ENCODE assay signal across 8 cellular contexts in the genomic region with DNA sequence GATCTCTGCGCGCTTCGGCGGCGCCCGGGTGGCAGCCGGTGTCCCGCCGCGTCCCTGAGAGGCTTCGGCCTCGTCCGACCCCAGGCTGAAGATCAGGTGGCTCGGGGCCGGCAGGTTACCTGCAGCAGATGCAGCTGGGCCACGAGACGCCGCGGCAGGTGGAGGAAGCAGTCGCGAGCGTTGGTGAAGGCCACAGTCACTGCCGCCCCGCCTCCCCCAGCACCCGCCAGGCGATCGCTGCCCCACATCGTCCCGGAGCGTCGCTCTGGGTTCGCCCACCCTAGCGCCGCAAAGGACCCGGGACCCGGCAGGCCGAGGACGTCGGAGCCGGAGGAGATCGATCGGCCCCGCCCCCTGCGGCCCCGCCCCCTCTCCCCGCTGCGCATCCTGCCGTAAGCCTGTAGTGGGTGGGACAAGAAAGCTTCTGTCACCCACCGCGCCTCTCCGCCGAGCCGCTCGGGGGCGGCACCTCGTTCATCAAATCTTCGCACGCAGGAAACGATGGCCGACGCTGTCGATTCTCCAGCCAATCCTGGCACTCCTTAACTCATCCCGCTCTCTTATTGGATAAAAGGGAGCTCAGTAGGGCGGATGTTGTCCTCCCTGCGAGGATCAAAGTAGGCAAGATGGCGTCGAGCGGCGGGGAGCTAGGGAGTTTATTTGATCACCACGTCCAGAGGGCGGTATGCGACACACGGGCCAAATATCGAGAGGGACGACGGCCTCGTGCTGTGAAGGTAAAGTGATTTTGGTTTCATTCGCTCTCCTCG. TPM values are rescaled to one million over a fixed set of nuclear protein-coding genes. Genes with fewer than 3 reads are reported as not detected.
DNase-seq lines count a peak whose midpoint lies in the region; FAIRE-seq and TF ChIP-seq lines count a peak whose summit lies in the region.

A gene (minus strand): TSS at position 333 of the 770 bp plus-strand sequence. CDS start 85 bp downstream, at position 248.
A gene (plus strand): TSS at position 608 of the 770 bp plus-strand sequence. CDS start 19 bp downstream, at position 627.

- no peak within 1 kb of the TSS for H2BK15ac ChIP-seq in neuronal stem cell (ENCODE audit: low read length)

- peaks cover 10% of the 10 kb centered on the region for H3K36me3 Mint-ChIP-seq in HFFc6 (ENCODE audit: low read depth)
- peaks cover 3% of the 10 kb centered on the region for H3K36me3 Mint-ChIP-seq in activated naive CD4-positive, alpha-beta T cell treated with anti-CD3 and anti-CD28 coated beads for 36 hours (ENCODE audit: low read depth)

- WGBS in neuronal stem cell (ENCODE audit: extremely low coverage in 2 of 2, insufficient read length in 2 of 2, insufficient replicate concordance in 1 of 2), 2 donors, result no CpG with 5 or more reads among the region's 79 CpGs

- peak within 1 kb of the TSS; percentile 99 for H3K4me3 ChIP-seq in GM08714 (ENCODE audit: low read length)
- peak within 1 kb of the TSS; percentile 98 to 99 for H3K4me3 ChIP-seq in neuronal stem cell (ENCODE audit: low read length in 2 of 2)

- no peak within 1 kb of the TSS for H2BK5ac ChIP-seq in neuronal stem cell (ENCODE audit: low read length)

- peak within 1 kb of the TSS; percentile 93 for H3K18ac ChIP-seq in neuronal stem cell (ENCODE audit: low read length)

- intact Hi-C loops in activated naive CD4-positive, alpha-beta T cell treated with anti-CD3 and anti-CD28 coated beads for 36 hours (cut with micrococcal nuclease), result loop anchor here (1.0 to 5.0 kb wide), 17 partner anchors 62 to 704 kb away; a partner anchor contains a TSS

- peaks cover 31% of the 10 kb centered on the region for H3K4me1 Mint-ChIP-seq in HFFc6 (ENCODE audit: low read depth)
- peaks cover 22% of the 10 kb centered on the region for H3K4me1 Mint-ChIP-seq in activated naive CD4-positive, alpha-beta T cell treated with anti-CD3 and anti-CD28 coated beads for 36 hours (ENCODE audit: low read depth)

- H3K4me3 Mint-ChIP-seq in HFFc6, result peak within 1 kb of the TSS; percentile 98
- H3K4me3 Mint-ChIP-seq in activated naive CD4-positive, alpha-beta T cell treated with anti-CD3 and anti-CD28 coated beads for 36 hours, result peak within 1 kb of the TSS; percentile 84

- peak within 1 kb of the TSS; percentile 95 for H3K23ac ChIP-seq in neuronal stem cell (ENCODE audit: low read depth, low read length, poor library complexity)

- H3K27me3 Mint-ChIP-seq in HFFc6 (ENCODE audit: insufficient read depth), result peaks cover 3% of the 10 kb centered on the region; the same call in 1 of the 2 replicates
- H3K27me3 Mint-ChIP-seq in activated naive CD4-positive, alpha-beta T cell treated with anti-CD3 and anti-CD28 coated beads for 36 hours (ENCODE audit: low read depth), result no peaks in the 10 kb centered on the region

- CTCF ChIA-PET in activated naive CD4-positive, alpha-beta T cell treated with anti-CD3 and anti-CD28 coated beads for 36 hours (lab: Charles Lee), result interaction anchor here (0.6 to 1.6 kb wide), 18 partner anchors 8 to 648 kb away, joined by 3 to 8 read pairs (median 3); a partner anchor contains a TSS

- H3K79me1 ChIP-seq in neuronal stem cell (ENCODE audit: low read depth, low read length), result peaks cover 5% of the 10 kb centered on the region

- no peak within 1 kb of the TSS for H3K4ac ChIP-seq in neuronal stem cell (ENCODE audit: low read length)

- peak within 1 kb of the TSS; percentile 97 for H3K9ac ChIP-seq in neuronal stem cell (ENCODE audit: low read depth, low read length, poor library complexity)

- H2BK120ac ChIP-seq in neuronal stem cell (ENCODE audit: low read depth, low read length), result no peak within 1 kb of the TSS

- TF ChIP-seq CTCF in HFFc6 (IDR thresholded peaks at IDR 0.05) (peak; percentile 66), subcutaneous adipose tissue (IDR thresholded peaks at IDR 0.05; ENCODE audit: low read depth) (no peak)

- H3K14ac ChIP-seq in neuronal stem cell (ENCODE audit: low read length), result no peak within 1 kb of the TSS

- no peaks in the 10 kb centered on the region for H3K27me3 ChIP-seq in neuronal stem cell (ENCODE audit: control insufficient read depth in 3 of 3, insufficient read depth in 3 of 3, low read depth in 1 of 3, low read length in 3 of 3)

- no peaks in the 10 kb centered on the region for H3K9me3 Mint-ChIP-seq in HFFc6
- H3K9me3 Mint-ChIP-seq in activated naive CD4-positive, alpha-beta T cell treated with anti-CD3 and anti-CD28 coated beads for 36 hours, result no peaks in the 10 kb centered on the region

- H3K4me1 ChIP-seq in neuronal stem cell (ENCODE audit: control insufficient read depth in 2 of 2, insufficient read depth in 1 of 2, low read depth in 1 of 2, low read length in 2 of 2), result peaks cover 0 to 7% of the 10 kb centered on the region in 2 donors

- H2AFZ ChIP-seq in neuronal stem cell (ENCODE audit: low read length), result peak within 1 kb of the TSS; percentile 97

- peak within 1 kb of the TSS; percentile 79 for H3K4me2 ChIP-seq in neuronal stem cell (ENCODE audit: insufficient read depth, low read length, poor library complexity, severe bottlenecking)

- no peaks in the 10 kb centered on the region for H3K9me3 ChIP-seq in neuronal stem cell (replicated peaks in 1 of 2; ENCODE audit: control insufficient read depth in 2 of 2, insufficient read depth in 1 of 2, low read depth in 1 of 2, low read length in 2 of 2)

- no peak within 1 kb of the TSS for H4K8ac ChIP-seq in neuronal stem cell (ENCODE audit: low read depth, low read length)

- H2BK12ac ChIP-seq in neuronal stem cell (ENCODE audit: low read length), result no peak within 1 kb of the TSS

- peak within 1 kb of the TSS; percentile 60 for H3K27ac ChIP-seq in neuronal stem cell (replicated peaks; ENCODE audit: low read length)

- peaks cover 11 to 33% of the 10 kb centered on the region in 2 donors for H3K36me3 ChIP-seq in neuronal stem cell (replicated peaks in 1 of 2; ENCODE audit: control insufficient read depth in 2 of 2, insufficient read depth in 2 of 2, low read length in 2 of 2)

- H4K91ac ChIP-seq in neuronal stem cell (ENCODE audit: low read depth, low read length, poor library complexity), result no peak within 1 kb of the TSS

- DNase-seq in HFFc6, result peak; percentile 99
- DNase-seq in NAMALWA (ENCODE audit: low spot score), result peak; percentile 100
- DNase-seq in SK-N-DZ (ENCODE audit: low spot score), result peak; percentile 99
- DNase-seq in activated naive CD4-positive, alpha-beta T cell treated with anti-CD3 and anti-CD28 coated beads for 36 hours, result peak; percentile 97
- DNase-seq in frontal cortex (ENCODE audit: low spot score in 2 of 2), result peak; percentile 92
- DNase-seq in neuronal stem cell (ENCODE audit: low spot score), result peak; percentile 98

- H2AK5ac ChIP-seq in neuronal stem cell (ENCODE audit: low read depth, low read length), result peak within 1 kb of the TSS; percentile 90

- FAIRE-seq in frontal cortex (lab: Jason Lieb, UNC), result peak; percentile 88

- H3K27ac Mint-ChIP-seq in HFFc6, result peak within 1 kb of the TSS; percentile 98
- H3K27ac Mint-ChIP-seq in activated naive CD4-positive, alpha-beta T cell treated with anti-CD3 and anti-CD28 coated beads for 36 hours, result peak within 1 kb of the TSS; percentile 91

RNA-seq across cellular contexts. Expression of the first gene that starts in this region (rescaled TPM):
- total RNA-seq in HFFc6 (2021; fragmentation: NEBNext Ultra II Directional; extraction: Animal tissue kit (Norgen Biotek cat#: 25700)), result 10 to 100 TPM in 1 of 6 experiments, 1 to 10 TPM in 5; 8.4 to 10.9 (median 9.0) TPM
- polyA plus RNA-seq in SK-N-DZ (2014; cell fraction: cytosol; rRNA removed), result 39.2 and 102 TPM in 2 replicates
- 133 and 166 TPM in 2 replicates for polyA plus RNA-seq in SK-N-DZ (2014; cell fraction: nucleus; rRNA removed)
- 10 to 100 TPM; 12.9 to 13.2 TPM for total RNA-seq in activated naive CD4-positive, alpha-beta T cell treated with anti-CD3 and anti-CD28 coated beads for 36 hours
- total RNA-seq in frontal cortex, result 74.6 TPM
- polyA plus RNA-seq in neuronal stem cell (2013, experiment 1 of 2), result 22.6 TPM
- polyA plus RNA-seq in neuronal stem cell (2013, experiment 2 of 2), result 21.8 TPM
- total RNA-seq in subcutaneous adipose tissue, result 10 to 100 TPM; 17.8 to 27.9 (median 21.9) TPM

RNA-seq across cellular contexts. Expression of the second gene that starts in this region (rescaled TPM):
- total RNA-seq in HFFc6 (2021; fragmentation: NEBNext Ultra II Directional; extraction: Animal tissue kit (Norgen Biotek cat#: 25700)), result 1 to 10 TPM; 8.8 to 9.7 (median 9.4) TPM
- polyA plus RNA-seq in SK-N-DZ (2014; cell fraction: cytosol; rRNA removed), result 11.1 and 14.0 TPM in 2 replicates
- 11.8 and 27.9 TPM in 2 replicates for polyA plus RNA-seq in SK-N-DZ (2014; cell fraction: nucleus; rRNA removed)
- 10 to 100 TPM; 11.3 to 12.9 TPM for total RNA-seq in activated naive CD4-positive, alpha-beta T cell treated with anti-CD3 and anti-CD28 coated beads for 36 hours
- total RNA-seq in frontal cortex (20.0 TPM), subcutaneous adipose tissue (10 to 100 TPM in 3 of 4 donors, 1 to 10 TPM in 1; 9.4 to 17.2 (median 14.6) TPM)
- polyA plus RNA-seq in neuronal stem cell (2013, experiment 1 of 2), result 12.2 TPM
- 13.1 TPM for polyA plus RNA-seq in neuronal stem cell (2013, experiment 2 of 2)

Comparison
In these comparisons a context has a peak if more than half of its experiments do, and no peak if none do; other contexts are left out.
1. Peak in every context shown above with its lines: DNase-seq, H3K4me3 ChIP-seq and H3K27ac ChIP-seq.